In genomic region chr16:88159046-88159896, GRCh38 we compare ENCODE assay signal across 6 cellular contexts.
DNase-seq lines count a peak whose midpoint lies in the region; FAIRE-seq and TF ChIP-seq lines count a peak whose summit lies in the region.
"Not testable (repeated sequence)": the region's sequence is repeated elsewhere in the genome, so short reads cannot be mapped to it uniquely, and the experiment has no call there.

No MANE protein-coding gene starts in this region.

- not testable (repeated sequence) for H3K4me1 ChIP-seq in H1 (replicated peaks in 1 of 4; ENCODE audit: control insufficient read depth in 3 of 4, insufficient read depth in 4 of 4, low read length in 3 of 4); kidney (ENCODE audit: control insufficient read depth in 1 of 2, insufficient read depth in 1 of 2, low read depth in 1 of 2, low read length in 2 of 2); suprapubic skin

- not testable (repeated sequence) for H3K27me3 ChIP-seq in H1 (replicated peaks in 1 of 4; ENCODE audit: control insufficient read depth in 3 of 4, extremely low read depth in 1 of 4, insufficient read depth in 3 of 4, low read length in 3 of 4); suprapubic skin

- not testable (repeated sequence) for TF ChIP-seq EP300 in H1 (IDR thresholded peaks at IDR 0.05; ENCODE audit: borderline replicate concordance in 1 of 2, low read depth in 2 of 2, low read length in 2 of 2); suprapubic skin (IDR thresholded peaks at IDR 0.05)

- FAIRE-seq in H1 (lab: Jason Lieb, UNC); kidney (lab: Jason Lieb, UNC): not testable (repeated sequence)

- not testable (repeated sequence) for H3K4me3 ChIP-seq in H1 (ENCODE audit: extremely low read depth in 1 of 4, insufficient read depth in 2 of 4, low read depth in 3 of 4, low read length in 4 of 4); kidney (ENCODE audit: low read length in 2 of 2); suprapubic skin

- H3K79me2 ChIP-seq in H1 (ENCODE audit: control insufficient read depth in 1 of 2, insufficient read depth in 2 of 2, low read length in 2 of 2): not testable (repeated sequence)

- peaks cover 14% of the 10 kb centered on the region for H3K9me3 Mint-ChIP-seq in nephron progenitor cell

- H2AFZ ChIP-seq in H1 (ENCODE audit: low read length): not testable (repeated sequence)

- H3K79me1 ChIP-seq in H1 (ENCODE audit: low read depth, low read length): not testable (repeated sequence)

- not testable (repeated sequence) for H3K18ac ChIP-seq in H1 (ENCODE audit: extremely low read depth, low read length)

- CTCF ChIA-PET in H1 (lab: Charles Lee; ENCODE audit: partially characterized antibody): not testable (repeated sequence)

- not testable (repeated sequence) for TF ChIP-seq RAD21 in H1 (IDR thresholded peaks at IDR 0.05 in 1 of 2, conservative IDR thresholded peaks at IDR 0.05 in 1 of 2; ENCODE audit: low read depth in 2 of 2, low read length in 2 of 2)

- not testable (repeated sequence) for H3K27me3 Mint-ChIP-seq in nephron progenitor cell (ENCODE audit: low read depth, poor library complexity)

- H3K27ac ChIP-seq in H1 (ENCODE audit: low read depth, low read length); kidney (ENCODE audit: low read depth in 2 of 2, low read length in 2 of 2); suprapubic skin: not testable (repeated sequence)

- H3K9me3 ChIP-seq in H1 (ENCODE audit: insufficient read depth in 2 of 2, low read depth in 1 of 2, low read length in 1 of 2); kidney (ENCODE audit: control insufficient read depth in 1 of 2, low read length in 2 of 2); suprapubic skin: not testable (repeated sequence)

- peak overlapping the region; percentile 25; the same call in 1 of the 2 replicates for H4K8ac ChIP-seq in H1 (ENCODE audit: extremely low read depth, insufficient read depth, low read length)

- H3K56ac ChIP-seq in H1 (replicated peaks; ENCODE audit: insufficient read length, low read depth, low read length): not testable (repeated sequence)

- H4K5ac ChIP-seq in H1 (ENCODE audit: insufficient read length, low read depth, low read length): not testable (repeated sequence)

- H3K23ac ChIP-seq in H1 (ENCODE audit: insufficient read length): not testable (repeated sequence)

- intact Hi-C loops in kidney (cut with DNase I); posterior vena cava (cut with DNase I): not testable (repeated sequence)

- not testable (repeated sequence) for H2BK5ac ChIP-seq in H1 (ENCODE audit: low read depth, low read length)

- not testable (repeated sequence) for H3K36me3 Mint-ChIP-seq in nephron progenitor cell (ENCODE audit: low read depth)

- H4K91ac ChIP-seq in H1 (replicated peaks; ENCODE audit: insufficient read length, low read length): not testable (repeated sequence)

- H3K4me3 Mint-ChIP-seq in nephron progenitor cell: not testable (repeated sequence)

- H3K4ac ChIP-seq in H1 (replicated peaks; ENCODE audit: insufficient read length, low read depth, low read length): not testable (repeated sequence)

- not testable (repeated sequence) for H3K9ac ChIP-seq in H1 (replicated peaks in 1 of 4; ENCODE audit: extremely low read depth in 1 of 4, low read depth in 3 of 4, low read length in 3 of 4); kidney (ENCODE audit: low read length in 2 of 2)

- H3K4me1 Mint-ChIP-seq in nephron progenitor cell: peaks cover 12% of the 10 kb centered on the region

- not testable (repeated sequence) for TF ChIP-seq CTCF in H1 (IDR thresholded peaks at IDR 0.05; ENCODE audit: control extremely low read depth in 1 of 3, insufficient read depth in 1 of 3, low read depth in 1 of 3, low read length in 3 of 3); kidney (IDR thresholded peaks at IDR 0.05; ENCODE audit: borderline replicate concordance, extremely low read depth, insufficient read depth); nephron progenitor cell (IDR thresholded peaks at IDR 0.05); suprapubic skin (IDR thresholded peaks at IDR 0.05)

- H4K20me1 ChIP-seq in H1 (replicated peaks in 1 of 2; ENCODE audit: control insufficient read depth in 1 of 2, insufficient read depth in 2 of 2, low read length in 2 of 2): not testable (repeated sequence)

- WGBS in H1 (ENCODE audit: extremely low coverage in 1 of 2, insufficient coverage in 1 of 2, insufficient read length in 1 of 2, insufficient replicate concordance in 2 of 2, low coverage in 1 of 2, low lambda C conversion rate in 2 of 2, missing lambda C conversion rate in 1 of 2), 2 experiments: 91% methylated on average over 25 of the region's 33 CpGs; no CpG with 5 or more reads in 1 of the 2 experiments
- WGBS in suprapubic skin: 90% methylated on average over 23 of the region's 33 CpGs

- H3K36me3 ChIP-seq in H1 (ENCODE audit: control insufficient read depth in 2 of 4, insufficient read depth in 4 of 4, low read length in 3 of 4); kidney (ENCODE audit: control insufficient read depth in 1 of 2, insufficient read depth in 2 of 2, low read length in 2 of 2); suprapubic skin: not testable (repeated sequence)

- not testable (repeated sequence) for H3K23me2 ChIP-seq in H1 (ENCODE audit: low read depth, low read length)

- DNase-seq in activated CD8-positive, alpha-beta memory T cell treated with anti-CD3 and anti-CD28 coated beads, Interleukin-2, amount 50 U/mL, for 48 hours: peak; percentile 17
- DNase-seq in H1 (ENCODE audit: low read depth in 1 of 2, low spot score in 2 of 2) (peak in 1 of 2 experiments; percentile 16), kidney (peak; percentile 35), posterior vena cava (ENCODE audit: low spot score) (peak; percentile 67), suprapubic skin (ENCODE audit: low spot score in 2 of 2) (peak; percentile 28 to 60)
- not testable (repeated sequence) for DNase-seq in nephron progenitor cell

- not testable (repeated sequence) for H2AK5ac ChIP-seq in H1 (ENCODE audit: low read depth, low read length)

- TF ChIP-seq POLR2A in H1 (IDR thresholded peaks at IDR 0.05; ENCODE audit: control extremely low read depth in 1 of 2, low read depth in 2 of 2, low read length in 2 of 2); suprapubic skin (IDR thresholded peaks at IDR 0.05): not testable (repeated sequence)

- H2BK12ac ChIP-seq in H1 (ENCODE audit: low read depth, low read length): not testable (repeated sequence)

- not testable (repeated sequence) for H2BK120ac ChIP-seq in H1 (replicated peaks; ENCODE audit: low read depth, low read length)

- not testable (repeated sequence) for H3K4me2 ChIP-seq in H1 (ENCODE audit: insufficient read depth in 1 of 2, low read depth in 2 of 2, low read length in 2 of 2)

- peak overlapping the region; percentile 39 for H3K27ac Mint-ChIP-seq in nephron progenitor cell

- H3K14ac ChIP-seq in H1 (ENCODE audit: insufficient read length): not testable (repeated sequence)

- not testable (repeated sequence) for H2BK15ac ChIP-seq in H1 (ENCODE audit: low read length)

- H2BK20ac ChIP-seq in H1 (ENCODE audit: low read length): not testable (repeated sequence)

- POLR2A ChIA-PET in H1 (lab: Charles Lee; ENCODE audit: partially characterized antibody): not testable (repeated sequence)
